ENCODE assay signal across 1 cellular context in genomic region chr6:28816909-28817807, GRCh38.
TF ChIP-seq lines count a peak whose summit lies in the region.

No MANE protein-coding gene starts in this region.

TF ChIP-seq in HepG2, 621 proteins besides CTCF, POLR2A, EP300 and RAD21 (continued from another document and continues in another):
- TF ChIP-seq, protein P1, sequence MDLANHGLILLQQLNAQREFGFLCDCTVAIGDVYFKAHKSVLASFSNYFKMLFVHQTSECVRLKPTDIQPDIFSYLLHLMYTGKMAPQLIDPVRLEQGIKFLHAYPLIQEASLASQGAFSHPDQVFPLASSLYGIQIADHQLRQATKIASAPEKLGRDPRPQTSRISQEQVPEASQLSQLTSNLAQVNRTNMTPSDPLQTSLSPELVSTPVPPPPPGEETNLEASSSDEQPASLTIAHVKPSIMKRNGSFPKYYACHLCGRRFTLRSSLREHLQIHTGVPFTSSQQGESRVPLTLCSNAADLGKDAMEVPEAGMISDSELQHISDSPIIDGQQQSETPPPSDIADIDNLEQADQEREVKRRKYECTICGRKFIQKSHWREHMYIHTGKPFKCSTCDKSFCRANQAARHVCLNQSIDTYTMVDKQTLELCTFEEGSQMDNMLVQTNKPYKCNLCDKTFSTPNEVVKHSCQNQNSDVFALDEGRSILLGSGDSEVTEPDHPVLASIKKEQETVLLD (CRISPR knock-in tag; IDR thresholded peaks at IDR 0.05; ENCODE audit: low read depth), result no peak
- TF ChIP-seq RCOR2 (CRISPR knock-in tag; IDR thresholded peaks at IDR 0.05) (peak; percentile 20; the same call in 1 of the 2 replicates), HOXA3 (CRISPR knock-in tag; IDR thresholded peaks at IDR 0.05) (no peak; the same call in 1 of the 2 replicates), RBM22 (optimal IDR thresholded peaks at IDR 0.05; ENCODE audit: low read length) (peak; percentile 60), MLLT10 (CRISPR knock-in tag; IDR thresholded peaks at IDR 0.05) (no peak), ZBTB44 (CRISPR knock-in tag; IDR thresholded peaks at IDR 0.05) (no peak), ZNF567 (CRISPR knock-in tag; IDR thresholded peaks at IDR 0.05; ENCODE audit: borderline replicate concordance) (no peak), ZFP1 (CRISPR knock-in tag; IDR thresholded peaks at IDR 0.05) (no peak), ZNF207 (IDR thresholded peaks at IDR 0.05; ENCODE audit: borderline replicate concordance) (no peak), ZNF180 (CRISPR knock-in tag; IDR thresholded peaks at IDR 0.05; ENCODE audit: borderline replicate concordance, low read depth) (no peak), SRSF9 (IDR thresholded peaks at IDR 0.05; ENCODE audit: borderline replicate concordance, insufficient read depth, low read depth, low read length, poor library complexity, severe bottlenecking) (no peak), EEA1 (CRISPR knock-in tag; IDR thresholded peaks at IDR 0.05; ENCODE audit: borderline replicate concordance) (no peak), ZNF329 (CRISPR knock-in tag; IDR thresholded peaks at IDR 0.05; ENCODE audit: low read depth) (no peak), YEATS2 (CRISPR knock-in tag; IDR thresholded peaks at IDR 0.05; ENCODE audit: borderline replicate concordance) (no peak), ZKSCAN5 (CRISPR knock-in tag; IDR thresholded peaks at IDR 0.05) (no peak), PAXIP1 (CRISPR knock-in tag; conservative IDR thresholded peaks at IDR 0.05) (no peak), ZFP41 (CRISPR knock-in tag; IDR thresholded peaks at IDR 0.05; ENCODE audit: borderline replicate concordance) (no peak), NFAT5 (CRISPR knock-in tag; IDR thresholded peaks at IDR 0.05) (no peak), PHF8 (CRISPR knock-in tag; IDR thresholded peaks at IDR 0.05) (no peak), MNT (IDR thresholded peaks at IDR 0.05) (no peak), ZNF124 (CRISPR knock-in tag; IDR thresholded peaks at IDR 0.05) (no peak), SAP130 (CRISPR knock-in tag; IDR thresholded peaks at IDR 0.05; ENCODE audit: low read depth) (peak; percentile 17; the same call in 1 of the 2 replicates), ZNF563 (CRISPR knock-in tag; IDR thresholded peaks at IDR 0.05) (no peak), TBX3 (IDR thresholded peaks at IDR 0.05; ENCODE audit: borderline replicate concordance) (peak; percentile 54; the same call in 1 of the 2 replicates), TEAD3 (CRISPR knock-in tag; optimal IDR thresholded peaks at IDR 0.05; ENCODE audit: borderline replicate concordance) (no peak), FOXP1 (IDR thresholded peaks at IDR 0.05) (no peak), FOXP1 (CRISPR knock-in tag; IDR thresholded peaks at IDR 0.05) (no peak), E2F1 (CRISPR knock-in tag; IDR thresholded peaks at IDR 0.05) (no peak), MYNN (CRISPR knock-in tag; IDR thresholded peaks at IDR 0.05; ENCODE audit: low read depth) (no peak), FOXJ3 (CRISPR knock-in tag; IDR thresholded peaks at IDR 0.05; ENCODE audit: borderline replicate concordance) (no peak), AKAP8 (CRISPR knock-in tag; IDR thresholded peaks at IDR 0.05) (no peak), ARHGAP35 (CRISPR knock-in tag; IDR thresholded peaks at IDR 0.05; ENCODE audit: borderline replicate concordance) (no peak), CREB1 (IDR thresholded peaks at IDR 0.05) (no peak), CREB1 (CRISPR knock-in tag; IDR thresholded peaks at IDR 0.05) (0 out of 2 replicates have a peak, but pooled peaks have one; percentile 33), KLF11 (CRISPR knock-in tag; IDR thresholded peaks at IDR 0.05) (no peak), ATF7 (IDR thresholded peaks at IDR 0.05) (no peak), ATF7 (CRISPR knock-in tag; IDR thresholded peaks at IDR 0.05) (no peak), ZFAT (CRISPR knock-in tag; conservative IDR thresholded peaks at IDR 0.05) (no peak), ZNF24 (IDR thresholded peaks at IDR 0.05) (peak; percentile 82), ZNF382 (CRISPR knock-in tag; IDR thresholded peaks at IDR 0.05; ENCODE audit: borderline replicate concordance) (no peak)
- TF ChIP-seq, protein P2, sequence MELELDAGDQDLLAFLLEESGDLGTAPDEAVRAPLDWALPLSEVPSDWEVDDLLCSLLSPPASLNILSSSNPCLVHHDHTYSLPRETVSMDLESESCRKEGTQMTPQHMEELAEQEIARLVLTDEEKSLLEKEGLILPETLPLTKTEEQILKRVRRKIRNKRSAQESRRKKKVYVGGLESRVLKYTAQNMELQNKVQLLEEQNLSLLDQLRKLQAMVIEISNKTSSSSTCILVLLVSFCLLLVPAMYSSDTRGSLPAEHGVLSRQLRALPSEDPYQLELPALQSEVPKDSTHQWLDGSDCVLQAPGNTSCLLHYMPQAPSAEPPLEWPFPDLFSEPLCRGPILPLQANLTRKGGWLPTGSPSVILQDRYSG (CRISPR knock-in tag; IDR thresholded peaks at IDR 0.05), result no peak
- TF ChIP-seq, protein P3, sequence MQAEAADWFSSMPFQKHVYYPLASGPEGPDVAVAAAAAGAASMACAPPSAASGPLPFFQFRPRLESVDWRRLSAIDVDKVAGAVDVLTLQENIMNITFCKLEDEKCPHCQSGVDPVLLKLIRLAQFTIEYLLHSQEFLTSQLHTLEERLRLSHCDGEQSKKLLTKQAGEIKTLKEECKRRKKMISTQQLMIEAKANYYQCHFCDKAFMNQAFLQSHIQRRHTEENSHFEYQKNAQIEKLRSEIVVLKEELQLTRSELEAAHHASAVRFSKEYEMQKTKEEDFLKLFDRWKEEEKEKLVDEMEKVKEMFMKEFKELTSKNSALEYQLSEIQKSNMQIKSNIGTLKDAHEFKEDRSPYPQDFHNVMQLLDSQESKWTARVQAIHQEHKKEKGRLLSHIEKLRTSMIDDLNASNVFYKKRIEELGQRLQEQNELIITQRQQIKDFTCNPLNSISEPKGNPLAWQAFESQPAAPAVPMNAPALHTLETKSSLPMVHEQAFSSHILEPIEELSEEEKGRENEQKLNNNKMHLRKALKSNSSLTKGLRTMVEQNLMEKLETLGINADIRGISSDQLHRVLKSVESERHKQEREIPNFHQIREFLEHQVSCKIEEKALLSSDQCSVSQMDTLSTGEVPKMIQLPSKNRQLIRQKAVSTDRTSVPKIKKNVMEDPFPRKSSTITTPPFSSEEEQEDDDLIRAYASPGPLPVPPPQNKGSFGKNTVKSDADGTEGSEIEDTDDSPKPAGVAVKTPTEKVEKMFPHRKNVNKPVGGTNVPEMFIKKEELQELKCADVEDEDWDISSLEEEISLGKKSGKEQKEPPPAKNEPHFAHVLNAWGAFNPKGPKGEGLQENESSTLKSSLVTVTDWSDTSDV (CRISPR knock-in tag; IDR thresholded peaks at IDR 0.05), result no peak
- TF ChIP-seq, protein P4, sequence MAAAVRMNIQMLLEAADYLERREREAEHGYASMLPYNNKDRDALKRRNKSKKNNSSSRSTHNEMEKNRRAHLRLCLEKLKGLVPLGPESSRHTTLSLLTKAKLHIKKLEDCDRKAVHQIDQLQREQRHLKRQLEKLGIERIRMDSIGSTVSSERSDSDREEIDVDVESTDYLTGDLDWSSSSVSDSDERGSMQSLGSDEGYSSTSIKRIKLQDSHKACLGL (CRISPR knock-in tag; IDR thresholded peaks at IDR 0.05), result no peak
- TF ChIP-seq, protein P5, sequence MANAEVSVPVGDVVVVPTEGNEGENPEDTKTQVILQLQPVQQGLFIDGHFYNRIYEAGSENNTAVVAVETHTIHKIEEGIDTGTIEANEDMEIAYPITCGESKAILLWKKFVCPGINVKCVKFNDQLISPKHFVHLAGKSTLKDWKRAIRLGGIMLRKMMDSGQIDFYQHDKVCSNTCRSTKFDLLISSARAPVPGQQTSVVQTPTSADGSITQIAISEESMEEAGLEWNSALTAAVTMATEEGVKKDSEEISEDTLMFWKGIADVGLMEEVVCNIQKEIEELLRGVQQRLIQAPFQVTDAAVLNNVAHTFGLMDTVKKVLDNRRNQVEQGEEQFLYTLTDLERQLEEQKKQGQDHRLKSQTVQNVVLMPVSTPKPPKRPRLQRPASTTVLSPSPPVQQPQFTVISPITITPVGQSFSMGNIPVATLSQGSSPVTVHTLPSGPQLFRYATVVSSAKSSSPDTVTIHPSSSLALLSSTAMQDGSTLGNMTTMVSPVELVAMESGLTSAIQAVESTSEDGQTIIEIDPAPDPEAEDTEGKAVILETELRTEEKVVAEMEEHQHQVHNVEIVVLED (CRISPR knock-in tag; IDR thresholded peaks at IDR 0.05; ENCODE audit: borderline replicate concordance), result no peak
